In the genomic region with DNA sequence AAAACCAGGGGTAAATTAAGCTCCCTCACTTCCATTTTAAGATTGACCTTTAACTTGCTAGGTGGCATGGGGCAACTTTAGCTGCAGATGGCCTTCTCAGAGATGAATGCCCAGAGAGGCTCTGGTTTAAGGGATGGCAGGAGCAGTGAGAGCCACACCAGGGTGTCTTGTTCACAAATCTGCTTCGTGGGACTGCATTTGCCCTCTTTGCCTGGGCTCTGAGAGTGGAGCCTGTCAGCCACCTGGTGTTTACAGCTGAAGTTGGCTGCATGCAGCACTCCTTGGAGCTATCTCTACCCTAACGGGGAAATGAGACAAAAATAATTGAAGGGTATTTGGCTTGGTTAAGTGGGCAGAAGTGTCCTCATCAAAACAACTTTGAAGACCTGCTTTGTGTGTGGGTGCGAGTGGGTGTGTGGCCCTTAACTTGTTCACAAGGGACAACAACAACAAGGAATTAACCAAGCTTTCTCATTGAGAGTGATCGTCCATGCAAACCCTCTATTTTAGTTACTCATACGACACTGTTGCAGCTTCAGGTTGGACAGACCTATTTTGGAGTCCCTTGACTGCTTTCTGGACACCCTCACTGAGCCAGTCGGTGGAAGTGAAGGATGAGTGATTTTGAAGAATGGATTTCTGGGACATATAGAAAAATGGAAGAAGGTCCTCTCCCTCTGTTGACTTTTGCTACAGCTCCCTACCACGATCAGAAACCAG, we compare ENCODE assay signal across 19 cellular contexts. TPM values are rescaled to one million over a fixed set of nuclear protein-coding genes. Genes with fewer than 3 reads are reported as not detected.
DNase-seq lines count a peak whose midpoint lies in the region; ATAC-seq and TF ChIP-seq lines count a peak whose summit lies in the region.
"Had no signal": no experiment of that assay in that cellular context is flagged by ENCODE, and none has a peak within 500 bp of the region (broad histone marks: within the 10 kb centered on the region; RNA-seq: fewer than 3 reads in every experiment).

No MANE protein-coding gene starts in this region.

- intact Hi-C loops in right cardiac atrium (cut with DNase I) = no loop called here

- TF ChIP-seq CTCF in GM10266 (IDR thresholded peaks at IDR 0.05; ENCODE audit: control insufficient read depth, insufficient read depth, low read depth, missing control alignments) = peak; percentile 6

- H3K4me3 ChIP-seq in right cardiac atrium (ENCODE audit: low read length) = no peak overlapping the region
- H3K4me3 ChIP-seq: vagina had no signal

- DNase-seq in GM10266 (ENCODE audit: extremely low spot score) (no peak), NCI-H446 treated with DMSO at 0.1 percent for 48 hours (lab: John Stamatoyannopoulos, UW) (peak; percentile 79), right cardiac atrium (peak in 1 of 3 donors; percentile 46), midbrain (lab: John Stamatoyannopoulos, UW) (no peak), NCI-H748 (lab: John Stamatoyannopoulos, UW; ENCODE audit: unreplicated experiment) (no peak), Kasumi-1 (lab: John Stamatoyannopoulos, UW) (no peak)
- DNase-seq: activated CD8-positive, alpha-beta memory T cell treated with anti-CD3 and anti-CD28 coated beads for 24 hours; activated gamma-delta T cell; brain microvascular endothelial cell; DND-41; effector memory CD8-positive, alpha-beta T cell; IMR-90; OCI-M1; stimulated activated CD4-positive, alpha-beta T cell treated with anti-CD3 and anti-CD28 coated beads, Interleukin-4, amount 100 ng/mL, for 4 hours; stimulated activated naive CD4-positive, alpha-beta T cell treated with Interleukin-2 at 50 U/mL for 16 hours had no signal

- H3K9me3 ChIP-seq in right cardiac atrium (ENCODE audit: control insufficient read depth, low read length) = no peaks in the 10 kb centered on the region
- H3K9me3 ChIP-seq: vagina had no signal

- H3K27ac ChIP-seq in right cardiac atrium (ENCODE audit: low read length) = peak overlapping the region; percentile 25
- H3K27ac ChIP-seq: brain microvascular endothelial cell, vagina, VCaP had no signal

- H3K4me1 ChIP-seq in right cardiac atrium (ENCODE audit: control insufficient read depth, insufficient read depth, low read length) = peaks cover 1% of the 10 kb centered on the region

- H3K27me3 ChIP-seq in right cardiac atrium (ENCODE audit: control insufficient read depth, insufficient read depth) = no peaks in the 10 kb centered on the region
- H3K27me3 ChIP-seq: brain microvascular endothelial cell, vagina had no signal

- ATAC-seq in GM21723 (IDR thresholded peaks at IDR 0.05; ENCODE audit: unreplicated experiment) (peak; percentile 75), right cardiac atrium (peak; percentile 39 to 43), HG03097 (IDR thresholded peaks at IDR 0.05; ENCODE audit: low FRiP score, unreplicated experiment) (no peak)
- ATAC-seq: effector memory CD8-positive, alpha-beta T cell had no signal

- 65% methylated on average over 7 of the region's 7 CpGs for WGBS in right cardiac atrium

RNA-seq across cellular contexts. Expression of gene PGM1, which starts 29.8 kb away (rescaled TPM):
- total RNA-seq in right cardiac atrium = 100 to 1,000 TPM; 220 to 255 (median 232) TPM
- polyA plus RNA-seq in right cardiac atrium = 96.2 TPM
